ENCODE assay signal across 2 cellular contexts in the genomic region with DNA sequence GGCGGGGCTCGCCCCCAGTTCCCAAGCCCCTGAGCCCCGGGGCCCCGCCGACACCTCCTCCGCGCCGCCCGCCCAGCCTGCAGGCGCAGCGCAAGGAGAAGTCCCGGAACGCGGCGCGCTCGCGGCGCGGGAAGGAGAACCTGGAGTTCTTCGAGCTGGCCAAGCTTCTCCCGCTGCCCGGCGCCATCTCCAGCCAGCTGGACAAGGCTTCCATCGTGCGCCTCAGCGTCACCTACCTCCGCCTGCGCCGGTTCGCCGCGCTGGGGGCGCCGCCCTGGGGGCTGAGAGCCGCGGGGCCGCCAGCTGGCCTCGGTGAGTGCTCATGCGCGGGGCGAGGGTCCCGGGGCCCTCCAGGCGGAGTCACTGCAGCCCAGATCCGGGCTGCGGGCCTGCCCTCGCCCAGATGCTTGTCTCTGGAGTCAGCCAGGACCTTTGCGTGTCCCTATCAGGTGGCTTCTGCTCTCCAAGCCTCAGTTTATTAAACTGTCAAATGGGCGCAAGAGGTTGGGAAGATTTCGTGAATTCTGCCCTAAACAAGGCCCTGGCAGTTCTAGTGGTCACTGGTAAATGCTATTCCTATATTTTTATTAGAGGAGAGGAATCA.
A peak's percentile ranks its signal among the peaks of the same experiment; 100 is the strongest.
TF ChIP-seq lines count a peak whose summit lies in the region.

No MANE protein-coding gene starts in this region.

TF ChIP-seq in H1, 55 proteins besides CTCF, POLR2A, EP300 and RAD21 (continues in another document):
- TF ChIP-seq CHD1 (IDR thresholded peaks at IDR 0.05; ENCODE audit: low read depth, low read length) (no peak), SP2 (IDR thresholded peaks at IDR 0.05; ENCODE audit: low read length) (no peak), CBX8 (IDR thresholded peaks at IDR 0.05; ENCODE audit: borderline replicate concordance, low read depth, low read length) (no peak), TEAD4 (IDR thresholded peaks at IDR 0.05; ENCODE audit: low read depth, low read length) (no peak), GTF2F1 (IDR thresholded peaks at IDR 0.05; ENCODE audit: borderline replicate concordance, low read depth, low read length) (no peak), PHF8 (conservative IDR thresholded peaks at IDR 0.05; ENCODE audit: low read depth, low read length) (no peak), EZH2 (IDR thresholded peaks at IDR 0.05; ENCODE audit: low read depth, low read length, severe bottlenecking) (peak; percentile 86), NRF1 (IDR thresholded peaks at IDR 0.05; ENCODE audit: low read depth, low read length) (peak; percentile 14; the same call in 1 of the 2 replicates), SIX5 (IDR thresholded peaks at IDR 0.05; ENCODE audit: low read depth, low read length) (no peak), JUND (IDR thresholded peaks at IDR 0.05; ENCODE audit: low read length) (no peak), TCF12 (IDR thresholded peaks at IDR 0.05; ENCODE audit: low read depth, low read length) (no peak), RXRA (IDR thresholded peaks at IDR 0.05; ENCODE audit: insufficient read depth, low read depth, low read length) (no peak), MAFK (IDR thresholded peaks at IDR 0.05; ENCODE audit: low read depth, low read length) (no peak), HDAC2 (IDR thresholded peaks at IDR 0.05; ENCODE audit: borderline replicate concordance in 1 of 2, low read depth in 2 of 2, low read length in 2 of 2) (peak in 1 of 2 experiments; percentile 93; a peak in 2 of 4 replicates), YY1 (IDR thresholded peaks at IDR 0.05; ENCODE audit: low read depth, low read length) (peak; percentile 52; the same call in 1 of the 2 replicates), SUZ12 (IDR thresholded peaks at IDR 0.05; ENCODE audit: low read length) (peak; percentile 46; the same call in 1 of the 2 replicates)
- TF ChIP-seq, protein P1, sequence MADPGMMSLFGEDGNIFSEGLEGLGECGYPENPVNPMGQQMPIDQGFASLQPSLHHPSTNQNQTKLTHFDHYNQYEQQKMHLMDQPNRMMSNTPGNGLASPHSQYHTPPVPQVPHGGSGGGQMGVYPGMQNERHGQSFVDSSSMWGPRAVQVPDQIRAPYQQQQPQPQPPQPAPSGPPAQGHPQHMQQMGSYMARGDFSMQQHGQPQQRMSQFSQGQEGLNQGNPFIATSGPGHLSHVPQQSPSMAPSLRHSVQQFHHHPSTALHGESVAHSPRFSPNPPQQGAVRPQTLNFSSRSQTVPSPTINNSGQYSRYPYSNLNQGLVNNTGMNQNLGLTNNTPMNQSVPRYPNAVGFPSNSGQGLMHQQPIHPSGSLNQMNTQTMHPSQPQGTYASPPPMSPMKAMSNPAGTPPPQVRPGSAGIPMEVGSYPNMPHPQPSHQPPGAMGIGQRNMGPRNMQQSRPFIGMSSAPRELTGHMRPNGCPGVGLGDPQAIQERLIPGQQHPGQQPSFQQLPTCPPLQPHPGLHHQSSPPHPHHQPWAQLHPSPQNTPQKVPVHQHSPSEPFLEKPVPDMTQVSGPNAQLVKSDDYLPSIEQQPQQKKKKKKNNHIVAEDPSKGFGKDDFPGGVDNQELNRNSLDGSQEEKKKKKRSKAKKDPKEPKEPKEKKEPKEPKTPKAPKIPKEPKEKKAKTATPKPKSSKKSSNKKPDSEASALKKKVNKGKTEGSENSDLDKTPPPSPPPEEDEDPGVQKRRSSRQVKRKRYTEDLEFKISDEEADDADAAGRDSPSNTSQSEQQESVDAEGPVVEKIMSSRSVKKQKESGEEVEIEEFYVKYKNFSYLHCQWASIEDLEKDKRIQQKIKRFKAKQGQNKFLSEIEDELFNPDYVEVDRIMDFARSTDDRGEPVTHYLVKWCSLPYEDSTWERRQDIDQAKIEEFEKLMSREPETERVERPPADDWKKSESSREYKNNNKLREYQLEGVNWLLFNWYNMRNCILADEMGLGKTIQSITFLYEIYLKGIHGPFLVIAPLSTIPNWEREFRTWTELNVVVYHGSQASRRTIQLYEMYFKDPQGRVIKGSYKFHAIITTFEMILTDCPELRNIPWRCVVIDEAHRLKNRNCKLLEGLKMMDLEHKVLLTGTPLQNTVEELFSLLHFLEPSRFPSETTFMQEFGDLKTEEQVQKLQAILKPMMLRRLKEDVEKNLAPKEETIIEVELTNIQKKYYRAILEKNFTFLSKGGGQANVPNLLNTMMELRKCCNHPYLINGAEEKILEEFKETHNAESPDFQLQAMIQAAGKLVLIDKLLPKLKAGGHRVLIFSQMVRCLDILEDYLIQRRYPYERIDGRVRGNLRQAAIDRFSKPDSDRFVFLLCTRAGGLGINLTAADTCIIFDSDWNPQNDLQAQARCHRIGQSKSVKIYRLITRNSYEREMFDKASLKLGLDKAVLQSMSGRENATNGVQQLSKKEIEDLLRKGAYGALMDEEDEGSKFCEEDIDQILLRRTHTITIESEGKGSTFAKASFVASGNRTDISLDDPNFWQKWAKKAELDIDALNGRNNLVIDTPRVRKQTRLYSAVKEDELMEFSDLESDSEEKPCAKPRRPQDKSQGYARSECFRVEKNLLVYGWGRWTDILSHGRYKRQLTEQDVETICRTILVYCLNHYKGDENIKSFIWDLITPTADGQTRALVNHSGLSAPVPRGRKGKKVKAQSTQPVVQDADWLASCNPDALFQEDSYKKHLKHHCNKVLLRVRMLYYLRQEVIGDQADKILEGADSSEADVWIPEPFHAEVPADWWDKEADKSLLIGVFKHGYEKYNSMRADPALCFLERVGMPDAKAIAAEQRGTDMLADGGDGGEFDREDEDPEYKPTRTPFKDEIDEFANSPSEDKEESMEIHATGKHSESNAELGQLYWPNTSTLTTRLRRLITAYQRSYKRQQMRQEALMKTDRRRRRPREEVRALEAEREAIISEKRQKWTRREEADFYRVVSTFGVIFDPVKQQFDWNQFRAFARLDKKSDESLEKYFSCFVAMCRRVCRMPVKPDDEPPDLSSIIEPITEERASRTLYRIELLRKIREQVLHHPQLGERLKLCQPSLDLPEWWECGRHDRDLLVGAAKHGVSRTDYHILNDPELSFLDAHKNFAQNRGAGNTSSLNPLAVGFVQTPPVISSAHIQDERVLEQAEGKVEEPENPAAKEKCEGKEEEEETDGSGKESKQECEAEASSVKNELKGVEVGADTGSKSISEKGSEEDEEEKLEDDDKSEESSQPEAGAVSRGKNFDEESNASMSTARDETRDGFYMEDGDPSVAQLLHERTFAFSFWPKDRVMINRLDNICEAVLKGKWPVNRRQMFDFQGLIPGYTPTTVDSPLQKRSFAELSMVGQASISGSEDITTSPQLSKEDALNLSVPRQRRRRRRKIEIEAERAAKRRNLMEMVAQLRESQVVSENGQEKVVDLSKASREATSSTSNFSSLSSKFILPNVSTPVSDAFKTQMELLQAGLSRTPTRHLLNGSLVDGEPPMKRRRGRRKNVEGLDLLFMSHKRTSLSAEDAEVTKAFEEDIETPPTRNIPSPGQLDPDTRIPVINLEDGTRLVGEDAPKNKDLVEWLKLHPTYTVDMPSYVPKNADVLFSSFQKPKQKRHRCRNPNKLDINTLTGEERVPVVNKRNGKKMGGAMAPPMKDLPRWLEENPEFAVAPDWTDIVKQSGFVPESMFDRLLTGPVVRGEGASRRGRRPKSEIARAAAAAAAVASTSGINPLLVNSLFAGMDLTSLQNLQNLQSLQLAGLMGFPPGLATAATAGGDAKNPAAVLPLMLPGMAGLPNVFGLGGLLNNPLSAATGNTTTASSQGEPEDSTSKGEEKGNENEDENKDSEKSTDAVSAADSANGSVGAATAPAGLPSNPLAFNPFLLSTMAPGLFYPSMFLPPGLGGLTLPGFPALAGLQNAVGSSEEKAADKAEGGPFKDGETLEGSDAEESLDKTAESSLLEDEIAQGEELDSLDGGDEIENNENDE (IDR thresholded peaks at IDR 0.05; ENCODE audit: insufficient replicate concordance, low read length): no peak
- TF ChIP-seq, protein P2, sequence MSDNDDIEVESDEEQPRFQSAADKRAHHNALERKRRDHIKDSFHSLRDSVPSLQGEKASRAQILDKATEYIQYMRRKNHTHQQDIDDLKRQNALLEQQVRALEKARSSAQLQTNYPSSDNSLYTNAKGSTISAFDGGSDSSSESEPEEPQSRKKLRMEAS (IDR thresholded peaks at IDR 0.05): peak; percentile 41; the same call in 1 of the 2 replicates

TF ChIP-seq in neural cell, 6 proteins besides CTCF, POLR2A, EP300 and RAD21:
- TF ChIP-seq TAF1 (IDR thresholded peaks at IDR 0.05; ENCODE audit: low read depth): no peak
- peak; percentile 4 for TF ChIP-seq EZH2 (IDR thresholded peaks at IDR 0.05; ENCODE audit: borderline replicate concordance, insufficient read depth, low read length, poor library complexity, severe bottlenecking)
TF ChIP-seq in neural cell: peak in this region for 1.
